Comparison of ENCODE assay signal across 9 cellular contexts in the genomic region with DNA sequence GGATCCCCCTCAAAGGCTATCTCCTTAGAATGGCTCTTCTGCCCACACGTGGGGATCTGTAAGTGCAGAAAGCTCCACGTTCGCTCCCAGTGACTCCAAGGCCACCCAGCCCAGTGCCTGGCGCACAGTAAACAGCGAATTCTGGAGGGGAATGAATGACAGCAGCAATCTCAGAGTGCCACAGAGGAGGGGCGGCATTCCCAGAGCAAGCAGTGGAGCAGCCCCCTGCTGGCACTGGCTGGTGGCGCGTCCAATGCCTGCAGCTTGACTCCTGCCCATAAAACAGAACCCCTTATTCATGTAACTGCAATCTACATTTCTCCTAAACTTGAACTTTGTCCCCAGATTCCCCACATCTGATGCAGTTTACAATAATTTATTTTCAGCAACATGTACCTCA. TPM values are rescaled to one million over a fixed set of nuclear protein-coding genes. Genes with fewer than 3 reads are reported as not detected.
DNase-seq lines count a peak whose midpoint lies in the region; ATAC-seq and TF ChIP-seq lines count a peak whose summit lies in the region.
"Had no signal": no experiment of that assay in that cellular context is flagged by ENCODE, and none has a peak within 500 bp of the region (broad histone marks: within the 10 kb centered on the region; RNA-seq: fewer than 3 reads in every experiment).

No MANE protein-coding gene starts in this region.

- peaks cover 0 to 4% of the 10 kb centered on the region in 2 donors for H3K4me1 ChIP-seq in left lung

- POLR2A ChIA-PET in BJ (lab: Charles Lee), result no interaction called here

- ATAC-seq in GM18909 (IDR thresholded peaks at IDR 0.05; ENCODE audit: poor library complexity, unreplicated experiment) (peak; percentile 47), SK-N-SH treated with all-trans-retinoic acid at 6 μM for 48 hours (peak; percentile 90), GM21576 (IDR thresholded peaks at IDR 0.05; ENCODE audit: unreplicated experiment) (no peak), left lung (no peak)
- ATAC-seq: activated T-cell treated with anti-CD3 and anti-CD28 coated beads, Interleukin-2, amount 50 U/mL, for 72 hours had no signal

- H3K27ac ChIP-seq in left lung, result no peak overlapping the region

- H3K4me3 ChIP-seq in BJ (ENCODE audit: low read depth, low read length), result no peak overlapping the region
- no peak overlapping the region for H3K4me3 ChIP-seq in left lung

- peaks cover 26% of the 10 kb centered on the region for H3K27me3 ChIP-seq in BJ (ENCODE audit: control insufficient read depth, insufficient read depth, low read length)
- peaks cover 37 to 100% of the 10 kb centered on the region in 2 donors for H3K27me3 ChIP-seq in left lung

- no peaks in the 10 kb centered on the region for H3K9me3 ChIP-seq in left lung

- CTCF ChIA-PET in BJ (lab: Yijun Ruan, JAX), result interaction anchor here (0.6 to 1.2 kb wide), 5 partner anchors 12 to 1346 kb away, joined by 3 to 4 read pairs (median 3); no protein-coding TSS in a partner anchor

- H3K36me3 ChIP-seq in BJ (ENCODE audit: control insufficient read depth, insufficient read depth, low read length) (no peaks in the 10 kb centered on the region), left lung (no peaks in the 10 kb centered on the region)

- intact Hi-C loops in left lung (cut with DNase I), result no loop called here

- peak; percentile 40 for TF ChIP-seq CTCF in BJ (IDR thresholded peaks at IDR 0.05; ENCODE audit: insufficient read depth, low read depth, low read length)
- peak in 1 of 2 donors; percentile 35 for TF ChIP-seq CTCF in left lung (IDR thresholded peaks at IDR 0.05)

- DNase-seq in BJ (ENCODE audit: low read depth) (no peak), iPS-NIHi7 (ENCODE audit: extremely low spot score) (peak; percentile 60), occipital lobe (lab: John Stamatoyannopoulos, UW) (no peak), left lung (no peak), amniotic stem cell (lab: John Stamatoyannopoulos, UW) (no peak)

TF ChIP-seq in SK-N-SH treated with all-trans-retinoic acid at 6 μM for 48 hours, 23 proteins besides CTCF, POLR2A, EP300 and RAD21:
- TF ChIP-seq TSHZ2 (CRISPR knock-in tag; IDR thresholded peaks at IDR 0.05) (no peak), ARNTL (CRISPR knock-in tag; IDR thresholded peaks at IDR 0.05; ENCODE audit: borderline replicate concordance, low read depth) (no peak), ESRRG (CRISPR knock-in tag; IDR thresholded peaks at IDR 0.05) (no peak)

RNA-seq across cellular contexts. Expression of gene HELT, which starts 6.9 kb away (rescaled TPM):
- polyA plus RNA-seq in BJ (2011; rRNA removed), result not detected in 2 replicates
- not detected in 2 replicates for polyA minus RNA-seq in BJ (2011; rRNA and poly(A)+ RNA removed)
- total RNA-seq in occipital lobe, result not detected
- total RNA-seq in left lung, result under 1 TPM in 1 of 2 donors, not detected in 1; 0.64 TPM
- total RNA-seq: activated T-cell treated with anti-CD3 and anti-CD28 coated beads, Interleukin-2, amount 50 U/mL, for 72 hours had no signal

Comparison
In these comparisons a context has a peak if more than half of its experiments do, and no peak if none do; other contexts are left out.
1. ATAC-seq: peak in GM18909 (single experiment) and SK-N-SH treated with all-trans-retinoic acid at 6 μM for 48 hours (single experiment); none in GM21576 (single experiment) and left lung (single experiment).